Comparison of ENCODE assay signal across 10 cellular contexts in genomic region chr1:109467301-109467777, GRCh38. TPM values are rescaled to one million over a fixed set of nuclear protein-coding genes. Genes with fewer than 3 reads are reported as not detected.
DNase-seq lines count a peak whose midpoint lies in the region; ATAC-seq and TF ChIP-seq lines count a peak whose summit lies in the region.
"Had no signal": no experiment of that assay in that cellular context is flagged by ENCODE, and none has a peak within 500 bp of the region (broad histone marks: within the 10 kb centered on the region; RNA-seq: fewer than 3 reads in every experiment).

No MANE protein-coding gene starts in this region.

- peak overlapping the region; percentile 77 for H3K4me3 ChIP-seq in coronary artery
- H3K4me3 ChIP-seq in suprapubic skin = peak overlapping the region; percentile 57

- TF ChIP-seq CTCF in HFFc6 (IDR thresholded peaks at IDR 0.05) (no peak), coronary artery (IDR thresholded peaks at IDR 0.05) (no peak), suprapubic skin (IDR thresholded peaks at IDR 0.05) (no peak)

- H3K36me3 ChIP-seq in suprapubic skin = no peaks in the 10 kb centered on the region

- no peaks in the 10 kb centered on the region for H3K9me3 ChIP-seq in suprapubic skin

- TF ChIP-seq EP300 in suprapubic skin (IDR thresholded peaks at IDR 0.05) = no peak

- H3K27me3 Mint-ChIP-seq in HFFc6 (ENCODE audit: insufficient read depth) (no peaks in the 10 kb centered on the region; the same call in 1 of the 2 replicates), memory B cell (peaks cover 26% of the 10 kb centered on the region)

- no peak for ATAC-seq in memory B cell (ENCODE audit: low read depth)
- no peak for ATAC-seq in HG02973 (IDR thresholded peaks at IDR 0.05; ENCODE audit: unreplicated experiment)

- H3K4me3 Mint-ChIP-seq in HFFc6 (peak overlapping the region; percentile 85), memory B cell (peak overlapping the region; percentile 30)
- H3K4me3 Mint-ChIP-seq: T-helper 1 cell treated with Interleukin-12 subunit alpha and Interleukin-12 subunit beta and Interleukin-4 antibody, amounts not matched to agents 30 μg/mL and 1 μg/mL, for 36 hours had no signal

- no peak for TF ChIP-seq POLR2A in suprapubic skin (IDR thresholded peaks at IDR 0.05)

- H3K9me3 Mint-ChIP-seq in HFFc6 (no peaks in the 10 kb centered on the region), memory B cell (no peaks in the 10 kb centered on the region)
- H3K9me3 Mint-ChIP-seq: T-helper 1 cell treated with Interleukin-12 subunit alpha and Interleukin-12 subunit beta and Interleukin-4 antibody, amounts not matched to agents 30 μg/mL and 1 μg/mL, for 36 hours had no signal

- DNase-seq in HFFc6 (no peak), coronary artery (ENCODE audit: low spot score) (no peak), memory B cell (ENCODE audit: low spot score in 2 of 2) (no peak), suprapubic skin (ENCODE audit: low spot score in 2 of 2) (no peak), NCI-H82 (lab: John Stamatoyannopoulos, UW) (no peak), A172 (ENCODE audit: low spot score) (no peak), cerebellum (ENCODE audit: low spot score) (no peak)
- DNase-seq: activated naive CD4-positive, alpha-beta T cell treated with anti-CD3 and anti-CD28 coated beads, Interleukin-2, amount 50 U/mL, for 16 hours had no signal

- H3K27ac Mint-ChIP-seq in HFFc6 (no peak overlapping the region), memory B cell (no peak overlapping the region)
- H3K27ac Mint-ChIP-seq: T-helper 1 cell treated with Interleukin-12 subunit alpha and Interleukin-12 subunit beta and Interleukin-4 antibody, amounts not matched to agents 30 μg/mL and 1 μg/mL, for 36 hours had no signal

- H3K36me3 Mint-ChIP-seq in HFFc6 (ENCODE audit: low read depth) (no peaks in the 10 kb centered on the region), memory B cell (no peaks in the 10 kb centered on the region)

- H3K4me1 Mint-ChIP-seq in HFFc6 (ENCODE audit: low read depth) (peaks cover 26% of the 10 kb centered on the region), memory B cell (no peaks in the 10 kb centered on the region)

- peaks cover 11% of the 10 kb centered on the region for H3K4me1 ChIP-seq in suprapubic skin

- peaks cover 78% of the 10 kb centered on the region for H3K27me3 ChIP-seq in suprapubic skin

- H3K27ac ChIP-seq in coronary artery (peak overlapping the region; percentile 64 to 82), suprapubic skin (no peak overlapping the region)

- 29% methylated on average over 21 of the region's 23 CpGs for WGBS in suprapubic skin

RNA-seq across cellular contexts. Expression of gene SYPL2, which starts 1.0 kb away (rescaled TPM):
- total RNA-seq in HFFc6 (2021; fragmentation: NEBNext Ultra II Directional; extraction: Animal tissue kit (Norgen Biotek cat#: 25700)) = 10 to 100 TPM; 16.0 to 34.1 (median 18.5) TPM
- total RNA-seq in suprapubic skin (1 to 10 TPM in 1 of 4 donors, under 1 TPM in 2, not detected in 1; 0.23 to 2.1 (median 0.34) TPM), cerebellum (0.09 TPM)
- 0.24 TPM in 1 of 2 replicates, not detected in the other for total RNA-seq in A172 (2014; rRNA removed; shearing (Covaris generic))

RNA-seq across cellular contexts. Expression of gene ATXN7L2, which starts 16.4 kb away (rescaled TPM):
- total RNA-seq in HFFc6 (2021; fragmentation: NEBNext Ultra II Directional; extraction: Animal tissue kit (Norgen Biotek cat#: 25700)) = 1 to 10 TPM; 5.6 to 7.3 (median 6.4) TPM
- total RNA-seq in suprapubic skin = 1 to 10 TPM; 5.1 to 8.4 (median 7.2) TPM
- 3.0 and 5.4 TPM in 2 replicates for total RNA-seq in A172 (2014; rRNA removed; shearing (Covaris generic))
- total RNA-seq in cerebellum = 5.6 TPM

RNA-seq across cellular contexts. Expression of gene CYB561D1, which starts 26.6 kb away (rescaled TPM):
- 10 to 100 TPM in 1 of 6 experiments, 1 to 10 TPM in 5; 7.2 to 10.3 (median 8.1) TPM for total RNA-seq in HFFc6 (2021; fragmentation: NEBNext Ultra II Directional; extraction: Animal tissue kit (Norgen Biotek cat#: 25700))
- 10 to 100 TPM; 12.3 to 27.4 (median 24.7) TPM for total RNA-seq in suprapubic skin
- 5.4 and 5.7 TPM in 2 replicates for total RNA-seq in A172 (2014; rRNA removed; shearing (Covaris generic))
- 5.4 TPM for total RNA-seq in cerebellum

RNA-seq across cellular contexts. Expression of gene PSMA5, which starts 41.1 kb away (rescaled TPM):
- 100 to 1,000 TPM; 145 to 195 (median 188) TPM for total RNA-seq in HFFc6 (2021; fragmentation: NEBNext Ultra II Directional; extraction: Animal tissue kit (Norgen Biotek cat#: 25700))
- total RNA-seq in suprapubic skin (10 to 100 TPM; 26.2 to 36.2 (median 31.5) TPM), cerebellum (30.3 TPM)
- 142 and 190 TPM in 2 replicates for total RNA-seq in A172 (2014; rRNA removed; shearing (Covaris generic))

RNA-seq across cellular contexts. Expression of gene AMIGO1, which starts 42.2 kb away (rescaled TPM):
- 1 to 10 TPM; 3.0 to 8.3 (median 4.3) TPM for total RNA-seq in HFFc6 (2021; fragmentation: NEBNext Ultra II Directional; extraction: Animal tissue kit (Norgen Biotek cat#: 25700))
- total RNA-seq in suprapubic skin = 1 to 10 TPM; 2.1 to 8.5 (median 4.7) TPM
- total RNA-seq in A172 (2014; rRNA removed; shearing (Covaris generic)) = 0.10 TPM in 1 of 2 replicates, not detected in the other
- total RNA-seq in cerebellum = 10.1 TPM

Comparison
In these comparisons a context has a peak if more than half of its experiments do, and no peak if none do; other contexts are left out.
1. RNA of gene SYPL2, which starts 1.0 kb away (total RNA-seq): 16.0 to 34.1 TPM in HFFc6; 0.23 to 2.1 TPM in suprapubic skin, 0.09 TPM in cerebellum (single experiment) and 0.24 TPM in A172; every median in the first group is over 4 times any median in the second.